ENCODE assay signal across 18 cellular contexts in the genomic region with DNA sequence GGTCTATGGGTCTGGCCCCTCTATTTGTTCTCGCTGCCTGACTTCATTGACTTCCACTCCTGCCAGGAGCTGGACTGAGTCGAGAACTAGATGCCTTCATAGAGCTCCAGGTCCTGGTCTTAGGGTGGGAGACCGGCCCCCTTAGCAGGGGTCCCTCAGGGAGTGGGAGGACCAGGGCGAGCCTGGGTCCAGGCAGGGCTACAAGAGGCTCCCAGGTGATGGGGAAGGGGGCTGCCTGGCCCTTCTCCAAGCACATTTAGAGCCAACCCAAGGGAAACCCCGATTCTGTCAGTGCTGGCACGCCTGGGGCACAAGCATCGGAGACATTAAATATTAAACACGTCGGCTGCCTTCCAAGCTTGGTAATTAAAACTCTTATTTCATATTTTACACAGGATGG. TPM values are rescaled to one million over a fixed set of nuclear protein-coding genes. Genes with fewer than 3 reads are reported as not detected.
DNase-seq lines count a peak whose midpoint lies in the region; ATAC-seq, FAIRE-seq and TF ChIP-seq lines count a peak whose summit lies in the region.
"Had no signal": no experiment of that assay in that cellular context is flagged by ENCODE, and none has a peak within 500 bp of the region (broad histone marks: within the 10 kb centered on the region; RNA-seq: fewer than 3 reads in every experiment).

No MANE protein-coding gene starts in this region.

- H3K27me3 ChIP-seq in A673 (replicated peaks; ENCODE audit: insufficient read depth, low read depth, low read length, poor library complexity), result no peaks in the 10 kb centered on the region
- peaks cover 17% of the 10 kb centered on the region for H3K27me3 ChIP-seq in astrocyte (ENCODE audit: insufficient read depth, low read length)
- peaks cover 9% of the 10 kb centered on the region for H3K27me3 ChIP-seq in neural progenitor cell
- H3K27me3 ChIP-seq: ovary, vagina had no signal

- H3K4me3 ChIP-seq in A673 (ENCODE audit: low read depth, low read length, poor library complexity, severe bottlenecking) (peak overlapping the region; percentile 36), astrocyte (ENCODE audit: insufficient read depth, low read depth, low read length) (no peak overlapping the region), neural progenitor cell (no peak overlapping the region)
- H3K4me3 ChIP-seq: ovary, vagina had no signal

- no peaks in the 10 kb centered on the region for H4K20me1 ChIP-seq in astrocyte (ENCODE audit: insufficient read depth, low read length)
- no peaks in the 10 kb centered on the region for H4K20me1 ChIP-seq in neural progenitor cell (ENCODE audit: low read depth)

- FAIRE-seq in astrocyte (lab: Jason Lieb, UNC), result no peak
- FAIRE-seq: colon had no signal

- no peak for ATAC-seq in GM21526 (IDR thresholded peaks at IDR 0.05; ENCODE audit: low FRiP score, unreplicated experiment)

- H3K27ac Mint-ChIP-seq in HFFc6 (no peak overlapping the region), astrocyte (ENCODE audit: unreplicated experiment) (no peak overlapping the region), neural progenitor cell (no peak overlapping the region)
- H3K27ac Mint-ChIP-seq: activated CD4-positive, alpha-beta T cell treated with anti-CD3 and anti-CD28 coated beads, Interleukin-2, amount 10 ng/mL, durations not matched to agents 7 days and 5 days; activated naive CD8-positive, alpha-beta T cell treated with anti-CD3 and anti-CD28 coated beads, Interleukin-2, amount 50 U/mL, for 24 hours; CD4-positive, alpha-beta T cell; T-helper 1 cell treated with Interleukin-12 subunit alpha and Interleukin-12 subunit beta and Interleukin-4 antibody, amounts not matched to agents 30 μg/mL and 1 μg/mL, for 36 hours had no signal

- CTCF ChIA-PET in A673 (lab: Charles Lee), result interaction anchor here (0.6 to 2.8 kb wide), 15 partner anchors 8 to 449 kb away, joined by 3 to 102 read pairs (median 5); no protein-coding TSS in a partner anchor

- H3K4me1 ChIP-seq in A673 (ENCODE audit: insufficient read depth, low read length, poor library complexity, severe bottlenecking), result peaks cover 6% of the 10 kb centered on the region
- H3K4me1 ChIP-seq in astrocyte (ENCODE audit: insufficient read depth, low read length), result no peaks in the 10 kb centered on the region
- no peaks in the 10 kb centered on the region for H3K4me1 ChIP-seq in neural progenitor cell
- H3K4me1 ChIP-seq: vagina had no signal

- POLR2A ChIA-PET in A673 (lab: Charles Lee; ENCODE audit: low non-redundant PET), result no interaction called here

- H3K9ac ChIP-seq in astrocyte (ENCODE audit: low read length) (no peak overlapping the region), neural progenitor cell (no peak overlapping the region)

- no peak for DNase-seq in A673 (ENCODE audit: low spot score)
- DNase-seq in HFFc6, result no peak
- DNase-seq in astrocyte (ENCODE audit: low read depth), result no peak
- no peak for DNase-seq in neural progenitor cell (ENCODE audit: low spot score)
- no peak for DNase-seq in activated CD4-positive, alpha-beta T cell treated with anti-CD3 and anti-CD28 coated beads, Interleukin-2, amount 50 U/mL, for 1 hour
- no peak for DNase-seq in AML-193 (lab: John Stamatoyannopoulos, UW)
- no peak for DNase-seq in GM13977 (ENCODE audit: low spot score)
- DNase-seq: esophagus squamous epithelium, GF-D8 had no signal

- H2AFZ ChIP-seq in astrocyte (ENCODE audit: low read depth, low read length) (no peak overlapping the region), neural progenitor cell (replicated peaks) (peak overlapping the region; percentile 70)

- in situ Hi-C loops in GM13977 (cut with MboI; ENCODE audit: low pct_unique_long_range_greater_than_20kb, low sequenced_read_pairs, unreplicated experiment), result no loop called here

- H3K36me3 Mint-ChIP-seq in HFFc6 (ENCODE audit: low read depth) (no peaks in the 10 kb centered on the region), astrocyte (ENCODE audit: low read depth, unreplicated experiment) (peaks cover 3% of the 10 kb centered on the region), neural progenitor cell (no peaks in the 10 kb centered on the region)

- H3K4me3 Mint-ChIP-seq in HFFc6, result 0 out of 2 replicates have a peak overlapping the region, but pooled peaks have one; percentile 49
- no peak overlapping the region for H3K4me3 Mint-ChIP-seq in astrocyte (ENCODE audit: unreplicated experiment)
- H3K4me3 Mint-ChIP-seq in neural progenitor cell, result peak overlapping the region; percentile 53
- H3K4me3 Mint-ChIP-seq: activated CD4-positive, alpha-beta T cell treated with anti-CD3 and anti-CD28 coated beads, Interleukin-2, amount 10 ng/mL, durations not matched to agents 7 days and 5 days; activated naive CD8-positive, alpha-beta T cell treated with anti-CD3 and anti-CD28 coated beads, Interleukin-2, amount 50 U/mL, for 24 hours; CD4-positive, alpha-beta T cell; T-helper 1 cell treated with Interleukin-12 subunit alpha and Interleukin-12 subunit beta and Interleukin-4 antibody, amounts not matched to agents 30 μg/mL and 1 μg/mL, for 36 hours had no signal

- H3K4me1 Mint-ChIP-seq in HFFc6 (ENCODE audit: low read depth) (peaks cover 4% of the 10 kb centered on the region; the same call in 1 of the 2 replicates), astrocyte (ENCODE audit: low read depth, unreplicated experiment) (no peaks in the 10 kb centered on the region), neural progenitor cell (peaks cover 6% of the 10 kb centered on the region)

- H3K4me2 ChIP-seq in astrocyte (ENCODE audit: low read length), result peak overlapping the region; percentile 56
- H3K4me2 ChIP-seq in neural progenitor cell, result peak overlapping the region; percentile 55

- TF ChIP-seq CTCF in A673 (conservative IDR thresholded peaks at IDR 0.05; ENCODE audit: low read depth, low read length) (no peak), HFFc6 (IDR thresholded peaks at IDR 0.05) (no peak), astrocyte (IDR thresholded peaks at IDR 0.05; ENCODE audit: insufficient read depth, low read depth, low read length) (no peak), neural progenitor cell (IDR thresholded peaks at IDR 0.05) (no peak), GM13977 (IDR thresholded peaks at IDR 0.05; ENCODE audit: extremely low read depth, insufficient read depth, missing control alignments) (no peak)

- intact Hi-C loops in A673 (cut with micrococcal nuclease; ENCODE audit: unreplicated experiment), result loop anchor here (1.0 to 5.0 kb wide), 4 partner anchors 76 to 282 kb away; no protein-coding TSS in a partner anchor

- H3K79me2 ChIP-seq in astrocyte (ENCODE audit: insufficient read depth, low read length), result no peaks in the 10 kb centered on the region
- no peaks in the 10 kb centered on the region for H3K79me2 ChIP-seq in neural progenitor cell (ENCODE audit: low read depth)

- H3K9me3 ChIP-seq in A673 (ENCODE audit: low read depth, low read length, poor library complexity, severe bottlenecking) (no peaks in the 10 kb centered on the region), astrocyte (ENCODE audit: insufficient read depth, low read depth, low read length) (no peaks in the 10 kb centered on the region), neural progenitor cell (ENCODE audit: low read depth) (no peaks in the 10 kb centered on the region)
- H3K9me3 ChIP-seq: esophagus squamous epithelium, gastroesophageal sphincter, ovary, vagina had no signal

- peaks cover 30% of the 10 kb centered on the region for H3K27me3 Mint-ChIP-seq in HFFc6 (ENCODE audit: insufficient read depth)
- peaks cover 41% of the 10 kb centered on the region for H3K27me3 Mint-ChIP-seq in astrocyte (ENCODE audit: low read depth, unreplicated experiment)
- H3K27me3 Mint-ChIP-seq in neural progenitor cell (ENCODE audit: insufficient read depth, low read depth), result peaks cover 15% of the 10 kb centered on the region

- H3K36me3 ChIP-seq in A673 (ENCODE audit: insufficient read depth, low read length, poor library complexity, severe bottlenecking) (no peaks in the 10 kb centered on the region), astrocyte (ENCODE audit: insufficient read depth, low read length) (no peaks in the 10 kb centered on the region), neural progenitor cell (no peaks in the 10 kb centered on the region)
- H3K36me3 ChIP-seq: esophagus squamous epithelium, gastroesophageal sphincter, ovary, vagina had no signal

- H3K27ac ChIP-seq in A673 (ENCODE audit: low read depth, low read length, poor library complexity, severe bottlenecking), result no peak overlapping the region
- no peak overlapping the region for H3K27ac ChIP-seq in astrocyte (ENCODE audit: low read depth, low read length)
- H3K27ac ChIP-seq in neural progenitor cell, result no peak overlapping the region
- H3K27ac ChIP-seq: esophagus squamous epithelium, gastroesophageal sphincter, ovary, vagina had no signal

- BruUV-seq in A673 (replicated peaks; lab: Mats Ljungman, UMichigan), result no TSS peak

- no peaks in the 10 kb centered on the region for H3F3A ChIP-seq in neural progenitor cell (ENCODE audit: low read depth)

- H3K9me3 Mint-ChIP-seq in HFFc6 (no peaks in the 10 kb centered on the region), astrocyte (ENCODE audit: unreplicated experiment) (peaks cover 3% of the 10 kb centered on the region), neural progenitor cell (no peaks in the 10 kb centered on the region)
- H3K9me3 Mint-ChIP-seq: activated CD4-positive, alpha-beta T cell treated with anti-CD3 and anti-CD28 coated beads, Interleukin-2, amount 10 ng/mL, durations not matched to agents 7 days and 5 days; activated naive CD8-positive, alpha-beta T cell treated with anti-CD3 and anti-CD28 coated beads, Interleukin-2, amount 50 U/mL, for 24 hours; CD4-positive, alpha-beta T cell; T-helper 1 cell treated with Interleukin-12 subunit alpha and Interleukin-12 subunit beta and Interleukin-4 antibody, amounts not matched to agents 30 μg/mL and 1 μg/mL, for 36 hours had no signal

RNA-seq across cellular contexts. Expression of a gene that starts 23.7 kb away (rescaled TPM):
- total RNA-seq in A673 (2021) (13.8 and 20.3 TPM in 2 replicates), astrocyte (21.5 and 23.5 TPM in 2 replicates), neural progenitor cell (ENCODE audit: low replicate concordance) (9.3 and 10.0 TPM in 2 replicates)
- total RNA-seq in HFFc6 (2021; fragmentation: NEBNext Ultra II Directional; extraction: Animal tissue kit (Norgen Biotek cat#: 25700)), result 10 to 100 TPM in 5 of 6 experiments, 1 to 10 TPM in 1; 9.2 to 15.9 (median 13.6) TPM
